ENCODE assay signal across 24 cellular contexts in the genomic region with DNA sequence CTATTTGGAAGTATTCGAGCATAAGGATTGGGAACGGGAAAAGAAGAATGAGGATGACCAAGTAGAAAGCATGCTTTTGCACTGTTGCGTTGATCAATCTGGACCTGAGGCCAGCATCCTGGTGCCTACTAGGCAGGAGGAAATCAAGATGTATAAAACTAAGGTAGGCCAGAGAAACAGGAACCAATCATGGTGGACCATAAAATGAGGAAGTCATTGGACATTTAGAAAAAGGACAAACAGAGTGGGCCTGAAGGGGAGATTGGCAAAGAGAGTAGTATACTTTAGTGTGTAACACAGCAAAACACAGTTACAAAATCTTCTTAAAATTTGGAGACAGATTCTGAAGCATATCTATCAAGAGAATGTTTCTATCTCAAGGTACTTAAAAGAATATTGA.
"Had no signal": no experiment of that assay in that cellular context is flagged by ENCODE, and none has a peak within 500 bp of the region (broad histone marks: within the 10 kb centered on the region; RNA-seq: fewer than 3 reads in every experiment).

No MANE protein-coding gene starts in this region.

- ATAC-seq: psoas muscle; right cardiac atrium; right lobe of liver; stimulated activated effector memory CD8-positive, alpha-beta T cell treated with anti-CD3 and anti-CD28 coated beads, Interleukin-12 subunit alpha, Interleukin-12 subunit beta, amount 100 ng/mL, for 72 hours; stimulated activated naive B cell treated with anti-CD40 and anti-IgM and Interleukin-4, amounts not matched to agents 10 μg/mL and 1 μg/mL and 100 μg/mL, for 72 hours had no signal

- FAIRE-seq: small intestine had no signal

- H3K27ac ChIP-seq: neural progenitor cell, ovary, parathyroid adenoma, psoas muscle, right lobe of liver, sigmoid colon, stomach, thoracic aorta, thyroid gland, tibial nerve, upper lobe of left lung, vagina had no signal

- H3K4me1 ChIP-seq: neural progenitor cell, parathyroid adenoma, psoas muscle, right lobe of liver, sigmoid colon, vagina had no signal

- H3K4me3 ChIP-seq: neural progenitor cell, ovary, psoas muscle, right lobe of liver, sigmoid colon, stomach, thoracic aorta, thyroid gland, tibial nerve, upper lobe of left lung, vagina had no signal

- H3K27me3 ChIP-seq: neural progenitor cell, ovary, right lobe of liver, sigmoid colon, stomach, thyroid gland, tibial nerve, upper lobe of left lung, vagina had no signal

- H3K36me3 ChIP-seq: neural progenitor cell, ovary, right lobe of liver, sigmoid colon, stomach, thoracic aorta, thyroid gland, tibial nerve, upper lobe of left lung, vagina had no signal

- DNase-seq: occipital lobe; ovary; posterior cingulate gyrus; psoas muscle; right cardiac atrium; right lobe of liver; sigmoid colon; small intestine; stimulated activated CD4-positive, alpha-beta T cell treated with anti-CD3 and anti-CD28 coated beads, Interleukin-15, amount 100 ng/mL, for 24 hours; stimulated activated CD4-positive, alpha-beta T cell treated with anti-CD3 and anti-CD28 coated beads, Interleukin-2, amount 100 ng/mL, for 24 hours; stimulated activated CD4-positive, alpha-beta T cell treated with anti-CD3 and anti-CD28 coated beads, Interleukin-2, amount 100 ng/mL, for 48 hours; stimulated activated CD4-positive, alpha-beta T cell treated with anti-CD3 and anti-CD28 coated beads, Interleukin-4, amount 100 ng/mL, for 24 hours; stimulated activated naive B cell treated with anti-CD40 and anti-IgM and Interleukin-4, amounts not matched to agents 10 μg/mL and 1 μg/mL and 100 μg/mL, for 72 hours; stimulated activated naive CD4-positive, alpha-beta T cell treated with Interleukin-2 at 50 U/mL for 16 hours; stomach; thyroid gland; trophoblast cell; upper lobe of left lung had no signal

- H3K9me3 ChIP-seq: ovary, psoas muscle, right lobe of liver, sigmoid colon, stomach, thoracic aorta, thyroid gland, tibial nerve, upper lobe of left lung, vagina had no signal
